ENCODE assay signal across 34 cellular contexts in genomic region chr1:3738943-3739342, GRCh38. TPM values are rescaled to one million over a fixed set of nuclear protein-coding genes. Genes with fewer than 3 reads are reported as not detected.
"Had no signal": no experiment of that assay in that cellular context is flagged by ENCODE, and none has a peak within 500 bp of the region (broad histone marks: within the 10 kb centered on the region; RNA-seq: fewer than 3 reads in every experiment).

No MANE protein-coding gene starts in this region.

- H3K9ac ChIP-seq: neural progenitor cell had no signal

- DNase-seq: dermis blood vessel endothelial cell; effector memory CD4-positive, alpha-beta T cell; foreskin keratinocyte; kidney; mesendoderm; midbrain; naive thymus-derived CD4-positive, alpha-beta T cell; nucleus accumbens; stimulated activated CD4-positive, alpha-beta T cell treated with anti-CD3 and anti-CD28 coated beads, Interleukin-15, amount 100 ng/mL, for 24 hours; stimulated activated CD4-positive, alpha-beta T cell treated with anti-CD3 and anti-CD28 coated beads, Interleukin-2, amount 100 ng/mL, for 48 hours; stimulated activated naive B cell treated with anti-CD40 and anti-IgM and Interleukin-4, amounts not matched to agents 10 μg/mL and 1 μg/mL and 100 μg/mL, for 72 hours; stimulated activated naive CD8-positive, alpha-beta T cell treated with anti-CD3 and anti-CD28 coated beads, Interleukin-15, amount 100 ng/mL, for 72 hours; transverse colon; upper lobe of right lung; uterus had no signal

- H3K27ac ChIP-seq: coronary artery, esophagus muscularis mucosa, foreskin keratinocyte, gastroesophageal sphincter, heart left ventricle, hepatocyte, neural progenitor cell, prostate gland, skin epidermis, suprapubic skin, transverse colon, upper lobe of right lung, uterus had no signal

- H3K4me1 Mint-ChIP-seq: neural progenitor cell; stimulated activated naive B cell treated with anti-CD40 and anti-IgM and Interleukin-4, amounts not matched to agents 10 μg/mL and 1 μg/mL and 100 μg/mL, for 72 hours; stimulated activated naive CD8-positive, alpha-beta T cell treated with anti-CD3 and anti-CD28 coated beads, Interleukin-15, amount 100 ng/mL, for 72 hours had no signal

- H3K27me3 Mint-ChIP-seq: naive thymus-derived CD4-positive, alpha-beta T cell; stimulated activated naive B cell treated with anti-CD40 and anti-IgM and Interleukin-4, amounts not matched to agents 10 μg/mL and 1 μg/mL and 100 μg/mL, for 72 hours; stimulated activated naive CD8-positive, alpha-beta T cell treated with anti-CD3 and anti-CD28 coated beads, Interleukin-15, amount 100 ng/mL, for 72 hours had no signal

- H3K4me1 ChIP-seq: foreskin keratinocyte, neural progenitor cell, prostate gland, transverse colon, upper lobe of right lung, uterus had no signal

- H3K4me3 Mint-ChIP-seq: naive thymus-derived CD4-positive, alpha-beta T cell; nephron; neural progenitor cell; stimulated activated naive B cell treated with anti-CD40 and anti-IgM and Interleukin-4, amounts not matched to agents 10 μg/mL and 1 μg/mL and 100 μg/mL, for 72 hours; stimulated activated naive CD8-positive, alpha-beta T cell treated with anti-CD3 and anti-CD28 coated beads, Interleukin-15, amount 100 ng/mL, for 72 hours had no signal

- H3K36me3 ChIP-seq: neural progenitor cell, prostate gland, transverse colon, uterus had no signal

- H3K27me3 ChIP-seq: esophagus muscularis mucosa, foreskin keratinocyte, gastroesophageal sphincter, heart left ventricle, hepatocyte, neural progenitor cell, suprapubic skin, transverse colon, upper lobe of right lung, uterus had no signal

- ATAC-seq: foreskin keratinocyte; gastroesophageal sphincter; heart left ventricle; left lobe of liver; naive thymus-derived CD4-positive, alpha-beta T cell; right cardiac atrium; stimulated activated naive B cell treated with anti-CD40 and anti-IgM and Interleukin-4, amounts not matched to agents 10 μg/mL and 1 μg/mL and 100 μg/mL, for 72 hours; stimulated activated naive CD8-positive, alpha-beta T cell treated with anti-CD3 and anti-CD28 coated beads, Interleukin-15, amount 100 ng/mL, for 72 hours; upper lobe of right lung had no signal

- FAIRE-seq: endothelial cell of umbilical vein, kidney had no signal

- H3K9me3 ChIP-seq: esophagus muscularis mucosa, gastroesophageal sphincter, heart left ventricle, prostate gland, suprapubic skin, transverse colon, upper lobe of right lung, uterus had no signal

- H3K4me2 ChIP-seq: hepatocyte, neural progenitor cell had no signal

- H3K4me3 ChIP-seq: coronary artery, esophagus muscularis mucosa, gastroesophageal sphincter, heart left ventricle, hepatocyte, neural progenitor cell, prostate gland, skin epidermis, suprapubic skin, transverse colon, upper lobe of right lung, uterus had no signal

- H3K79me2 ChIP-seq: hepatocyte had no signal

- H3K9me3 Mint-ChIP-seq: naive thymus-derived CD4-positive, alpha-beta T cell; nephron; neural progenitor cell; stimulated activated naive B cell treated with anti-CD40 and anti-IgM and Interleukin-4, amounts not matched to agents 10 μg/mL and 1 μg/mL and 100 μg/mL, for 72 hours; stimulated activated naive CD8-positive, alpha-beta T cell treated with anti-CD3 and anti-CD28 coated beads, Interleukin-15, amount 100 ng/mL, for 72 hours had no signal

- H2AFZ ChIP-seq: hepatocyte, neural progenitor cell had no signal

RNA-seq across cellular contexts. Expression of gene CCDC27, which starts 13.3 kb away (rescaled TPM):
- total RNA-seq: dermis blood vessel endothelial cell; endothelial cell of umbilical vein; epithelial cell of proximal tubule; esophagus muscularis mucosa; fibroblast of lung; foreskin keratinocyte; gastroesophageal sphincter; heart left ventricle; kidney; left lobe of liver; lower leg skin; lung microvascular endothelial cell; mucosa of gallbladder; naive thymus-derived CD4-positive, alpha-beta T cell; osteocyte; suprapubic skin; transverse colon; upper lobe of right lung; uterus had no signal
- polyA plus RNA-seq: endothelial cell of umbilical vein; fibroblast of lung; foreskin keratinocyte; heart left ventricle; naive thymus-derived CD4-positive, alpha-beta T cell; right cardiac atrium had no signal

RNA-seq across cellular contexts. Expression of gene SMIM1, which starts 33.6 kb away (rescaled TPM):
- total RNA-seq: transverse colon had no signal
- polyA plus RNA-seq: fibroblast of lung had no signal
